In the genomic region with DNA sequence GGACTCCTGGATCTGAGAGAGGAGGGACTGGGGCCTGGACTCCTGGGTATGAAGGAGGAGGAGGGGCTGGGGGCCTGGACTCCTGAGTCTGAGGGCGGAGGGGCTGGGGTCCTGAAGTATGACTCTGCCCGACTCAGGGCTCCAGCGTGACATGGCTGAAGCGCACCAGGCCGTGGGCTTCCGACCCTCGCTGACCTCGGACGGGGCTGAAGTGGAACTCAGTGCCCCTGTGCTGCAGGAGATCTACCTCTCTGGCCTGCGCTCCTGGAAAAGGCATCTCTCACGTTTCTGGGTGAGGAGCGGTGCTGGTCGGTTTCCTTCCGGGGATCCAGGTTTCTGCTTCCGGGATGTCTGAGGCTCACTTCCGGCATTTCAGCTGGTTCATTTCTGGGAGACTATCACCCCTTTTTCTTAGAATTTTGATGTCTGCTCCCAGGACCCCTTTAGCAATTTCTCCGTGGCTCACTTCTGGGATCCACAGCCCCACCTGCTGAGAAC, we compare ENCODE assay signal across 13 cellular contexts. TPM values are rescaled to one million over a fixed set of nuclear protein-coding genes. Genes with fewer than 3 reads are reported as not detected.
A peak's percentile ranks its signal among the peaks of the same experiment; 100 is the strongest.
DNase-seq lines count a peak whose midpoint lies in the region; TF ChIP-seq lines count a peak whose summit lies in the region.
"Had no signal": no experiment of that assay in that cellular context is flagged by ENCODE, and none has a peak within 500 bp of the region (broad histone marks: within the 10 kb centered on the region; RNA-seq: fewer than 3 reads in every experiment).

No MANE protein-coding gene starts in this region.

- no peak overlapping the region for H3K4me2 ChIP-seq in MM.1S (ENCODE audit: low read depth, low read length)

- H3K9me3 ChIP-seq in MM.1S (replicated peaks; ENCODE audit: insufficient read depth, low read length) (no peaks in the 10 kb centered on the region), MG63 (no peaks in the 10 kb centered on the region)
- H3K9me3 ChIP-seq: prostate gland, thyroid gland had no signal

- no peaks in the 10 kb centered on the region for H4K20me1 ChIP-seq in MM.1S (ENCODE audit: insufficient read depth, low read length)

- no peaks in the 10 kb centered on the region for H3K27me3 Mint-ChIP-seq in nephron progenitor cell (ENCODE audit: low read depth, poor library complexity)

- intact Hi-C loops in dorsolateral prefrontal cortex (cut with DNase I) = loop anchor here in 1 of 2 donors (5.0 kb wide), 1 partner anchor 75 kb away; the partner anchor contains the start of gene AP2A1

- TF ChIP-seq CTCF in AG09309 (IDR thresholded peaks at IDR 0.05; ENCODE audit: control insufficient read depth, insufficient read depth, low read depth, low read length, missing control alignments) = no peak
- no peak for TF ChIP-seq CTCF in MM.1S (IDR thresholded peaks at IDR 0.05; ENCODE audit: low read length)
- no peak for TF ChIP-seq CTCF in dorsolateral prefrontal cortex (IDR thresholded peaks at IDR 0.05 in 54 of 56, conservative IDR thresholded peaks at IDR 0.05 in 2 of 56; ENCODE audit: low read depth in 1 of 56, partially characterized antibody in 56 of 56)
- TF ChIP-seq CTCF in nephron progenitor cell (IDR thresholded peaks at IDR 0.05) = no peak

- H3K4me3 ChIP-seq in AG09309 (ENCODE audit: control insufficient read depth, low read depth, low read length) (peak overlapping the region; percentile 61), MM.1S (ENCODE audit: low read length) (no peak overlapping the region), dorsolateral prefrontal cortex (peak overlapping the region in 56 of 59 donors; percentile 12 to 84 (median 71)), MG63 (no peak overlapping the region)

- H3K27me3 ChIP-seq in MM.1S (replicated peaks; ENCODE audit: insufficient read depth, low read length) (peaks cover 10% of the 10 kb centered on the region), dorsolateral prefrontal cortex (no peaks in the 10 kb centered on the region), MG63 (no peaks in the 10 kb centered on the region)
- H3K27me3 ChIP-seq: thyroid gland had no signal

- no peak overlapping the region for H3K9ac ChIP-seq in MM.1S (ENCODE audit: low read length)

- no peaks in the 10 kb centered on the region for H3K9me3 Mint-ChIP-seq in nephron progenitor cell

- H3K36me3 ChIP-seq in MM.1S (replicated peaks; ENCODE audit: insufficient read depth, low read length) (no peaks in the 10 kb centered on the region), MG63 (peaks cover 6% of the 10 kb centered on the region)

- no peak overlapping the region for H3K27ac Mint-ChIP-seq in nephron progenitor cell
- H3K27ac Mint-ChIP-seq: CD14-positive monocyte had no signal

- H3K27ac ChIP-seq in MM.1S (ENCODE audit: low read length) (no peak overlapping the region), dorsolateral prefrontal cortex (peak overlapping the region in 45 of 59 donors; percentile 7 to 95 (median 87))
- H3K27ac ChIP-seq: prostate gland, thyroid gland had no signal

- peaks cover 61% of the 10 kb centered on the region for H3K4me1 Mint-ChIP-seq in nephron progenitor cell

- no peaks in the 10 kb centered on the region for H3K79me2 ChIP-seq in MM.1S (ENCODE audit: low read length)

- no peak for DNase-seq in AG09309 (ENCODE audit: low read depth)
- DNase-seq in MM.1S = no peak
- peak in 6 of 10 donors; percentile 37 to 78 (median 63) for DNase-seq in dorsolateral prefrontal cortex
- DNase-seq in nephron progenitor cell = peak; percentile 46
- no peak for DNase-seq in mucosa of gallbladder (ENCODE audit: low spot score)
- DNase-seq in MG63 = no peak
- DNase-seq in medulla oblongata (ENCODE audit: extremely low spot score) = no peak
- DNase-seq in NCI-H524 treated with DMSO at 0.1 percent for 48 hours (lab: John Stamatoyannopoulos, UW) = no peak
- DNase-seq: KBM-7, NCI-H2081 treated with DMSO at 0.1 percent for 48 hours, thyroid gland had no signal

- no peaks in the 10 kb centered on the region for H3K4me1 ChIP-seq in MM.1S (ENCODE audit: low read length)
- H3K4me1 ChIP-seq: prostate gland had no signal

- peak overlapping the region; percentile 91 for H3K4me3 Mint-ChIP-seq in nephron progenitor cell

- H3K9me2 ChIP-seq in MM.1S (replicated peaks; ENCODE audit: insufficient read depth, low read length) = no peaks in the 10 kb centered on the region

- H3F3A ChIP-seq in MM.1S (ENCODE audit: insufficient read depth, low read length) = no peaks in the 10 kb centered on the region

- 0 out of 2 replicates have a peak overlapping the region, but pooled peaks have one; percentile 48 for H2AFZ ChIP-seq in MM.1S (ENCODE audit: low read length)

- H3K36me3 Mint-ChIP-seq in nephron progenitor cell (ENCODE audit: low read depth) = peaks cover 23% of the 10 kb centered on the region

RNA-seq across cellular contexts. Expression of gene CPT1C, which starts 1.2 kb away (rescaled TPM):
- total RNA-seq in dorsolateral prefrontal cortex (100 to 1,000 TPM in 78 of 120 experiments, 10 to 100 TPM in 42; 55.9 to 163 (median 105) TPM), mucosa of gallbladder (14.2 TPM)
- not detected in 2 replicates for total RNA-seq in MG63 (2014; rRNA removed; shearing (Covaris generic); ENCODE audit: low replicate concordance)

RNA-seq across cellular contexts. Expression of gene ADM5, which starts 2.8 kb away (rescaled TPM):
- total RNA-seq in dorsolateral prefrontal cortex = 1 to 10 TPM in 93 of 120 experiments, under 1 TPM in 26, not detected in 1; 0.33 to 4.1 (median 1.5) TPM
- total RNA-seq in mucosa of gallbladder = 1.3 TPM
- total RNA-seq in MG63 (2014; rRNA removed; shearing (Covaris generic); ENCODE audit: low replicate concordance) = 0.33 and 1.4 TPM in 2 replicates

RNA-seq across cellular contexts. Expression of gene PRMT1, which starts 15.1 kb away (rescaled TPM):
- 100 to 1,000 TPM in 54 of 120 experiments, 10 to 100 TPM in 66; 75.9 to 139 (median 99.2) TPM for total RNA-seq in dorsolateral prefrontal cortex
- 103 TPM for total RNA-seq in mucosa of gallbladder
- total RNA-seq in MG63 (2014; rRNA removed; shearing (Covaris generic); ENCODE audit: low replicate concordance) = 705 and 777 TPM in 2 replicates

RNA-seq across cellular contexts. Expression of gene BCL2L12, which starts 26.4 kb away (rescaled TPM):
- total RNA-seq in dorsolateral prefrontal cortex = 1 to 10 TPM in 119 of 120 experiments, under 1 TPM in 1; 0.87 to 9.6 (median 3.6) TPM
- 18.9 TPM for total RNA-seq in mucosa of gallbladder
- 3.0 TPM in 1 of 2 replicates, not detected in the other for total RNA-seq in MG63 (2014; rRNA removed; shearing (Covaris generic); ENCODE audit: low replicate concordance)

RNA-seq across cellular contexts. Expression of gene IRF3, which starts 26.5 kb away (rescaled TPM):
- 100 to 1,000 TPM in 1 of 120 experiments, 10 to 100 TPM in 119; 44.4 to 102 (median 65.0) TPM for total RNA-seq in dorsolateral prefrontal cortex
- total RNA-seq in mucosa of gallbladder = 174 TPM
- 64.1 and 104 TPM in 2 replicates for total RNA-seq in MG63 (2014; rRNA removed; shearing (Covaris generic); ENCODE audit: low replicate concordance)

Comparison
In these comparisons a context has a peak if more than half of its experiments do, and no peak if none do; other contexts are left out.
1. DNase-seq: peak in dorsolateral prefrontal cortex (6 of 10) and nephron progenitor cell (single experiment); none in AG09309 (single experiment), MM.1S (single experiment), mucosa of gallbladder (single experiment), MG63 (single experiment), medulla oblongata (single experiment) and NCI-H524 treated with DMSO at 0.1 percent for 48 hours (single experiment).
2. H3K4me3 ChIP-seq: peak in AG09309 (single experiment) and dorsolateral prefrontal cortex (56 of 59); none in MM.1S (single experiment) and MG63 (single experiment).
3. RNA of gene CPT1C, which starts 1.2 kb away (total RNA-seq): 55.9 to 163 TPM in dorsolateral prefrontal cortex and 14.2 TPM in mucosa of gallbladder (single experiment); not detected in MG63; every median in the first group is over 10 times any median in the second.